ENCODE assay signal across 1 cellular context in the genomic region with DNA sequence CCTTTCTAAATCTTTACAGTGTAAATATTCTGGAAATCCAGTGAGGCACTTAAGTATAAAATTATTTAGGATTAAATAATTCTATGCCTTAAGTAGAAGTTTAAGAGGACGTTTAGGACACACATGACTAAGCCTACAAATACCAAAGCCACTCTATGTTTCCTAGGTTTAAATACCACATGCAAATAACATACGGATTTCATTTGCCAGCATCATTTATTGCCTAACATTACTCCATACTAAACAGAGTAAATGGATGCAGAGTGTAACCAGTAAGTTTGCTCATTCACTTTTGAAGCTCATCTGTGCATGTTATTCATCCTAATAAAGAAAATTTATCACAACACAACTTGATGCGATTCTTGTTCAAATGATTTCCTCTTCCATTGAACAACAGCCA.
TF ChIP-seq lines count a peak whose summit lies in the region.

No MANE protein-coding gene starts in this region.

TF ChIP-seq in H1, 55 proteins besides CTCF, POLR2A, EP300 and RAD21:
- no peak for TF ChIP-seq SIRT6 (IDR thresholded peaks at IDR 0.05; ENCODE audit: low read length)
- TF ChIP-seq, protein P1, sequence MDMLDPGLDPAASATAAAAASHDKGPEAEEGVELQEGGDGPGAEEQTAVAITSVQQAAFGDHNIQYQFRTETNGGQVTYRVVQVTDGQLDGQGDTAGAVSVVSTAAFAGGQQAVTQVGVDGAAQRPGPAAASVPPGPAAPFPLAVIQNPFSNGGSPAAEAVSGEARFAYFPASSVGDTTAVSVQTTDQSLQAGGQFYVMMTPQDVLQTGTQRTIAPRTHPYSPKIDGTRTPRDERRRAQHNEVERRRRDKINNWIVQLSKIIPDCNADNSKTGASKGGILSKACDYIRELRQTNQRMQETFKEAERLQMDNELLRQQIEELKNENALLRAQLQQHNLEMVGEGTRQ (IDR thresholded peaks at IDR 0.05; ENCODE audit: low read length) = no peak
- no peak for TF ChIP-seq SP4 (IDR thresholded peaks at IDR 0.05; ENCODE audit: low read length)
- TF ChIP-seq NRF1 (IDR thresholded peaks at IDR 0.05; ENCODE audit: low read depth, low read length) = no peak
- TF ChIP-seq SIN3A (conservative IDR thresholded peaks at IDR 0.05 in 1 of 2, IDR thresholded peaks at IDR 0.05 in 1 of 2; ENCODE audit: low read depth in 1 of 2, low read length in 2 of 2) = no peak
- TF ChIP-seq, protein P2, sequence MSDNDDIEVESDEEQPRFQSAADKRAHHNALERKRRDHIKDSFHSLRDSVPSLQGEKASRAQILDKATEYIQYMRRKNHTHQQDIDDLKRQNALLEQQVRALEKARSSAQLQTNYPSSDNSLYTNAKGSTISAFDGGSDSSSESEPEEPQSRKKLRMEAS (IDR thresholded peaks at IDR 0.05) = no peak
- no peak for TF ChIP-seq KDM1A (IDR thresholded peaks at IDR 0.05; ENCODE audit: borderline replicate concordance, low read length)
- no peak for TF ChIP-seq TEAD4 (IDR thresholded peaks at IDR 0.05; ENCODE audit: low read depth, low read length)
- TF ChIP-seq CBX8 (IDR thresholded peaks at IDR 0.05; ENCODE audit: borderline replicate concordance, low read depth, low read length) = no peak
- TF ChIP-seq MAFK (IDR thresholded peaks at IDR 0.05; ENCODE audit: low read depth, low read length) = no peak
- TF ChIP-seq RNF2 (IDR thresholded peaks at IDR 0.05; ENCODE audit: borderline replicate concordance, low read depth, low read length, missing control alignments, poor library complexity, severe bottlenecking) = no peak
- TF ChIP-seq, protein P3, sequence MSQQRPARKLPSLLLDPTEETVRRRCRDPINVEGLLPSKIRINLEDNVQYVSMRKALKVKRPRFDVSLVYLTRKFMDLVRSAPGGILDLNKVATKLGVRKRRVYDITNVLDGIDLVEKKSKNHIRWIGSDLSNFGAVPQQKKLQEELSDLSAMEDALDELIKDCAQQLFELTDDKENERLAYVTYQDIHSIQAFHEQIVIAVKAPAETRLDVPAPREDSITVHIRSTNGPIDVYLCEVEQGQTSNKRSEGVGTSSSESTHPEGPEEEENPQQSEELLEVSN (IDR thresholded peaks at IDR 0.05) = no peak
- TF ChIP-seq ASH2L (IDR thresholded peaks at IDR 0.05; ENCODE audit: low read length) = no peak
- no peak for TF ChIP-seq JUND (IDR thresholded peaks at IDR 0.05; ENCODE audit: low read length)
